ENCODE assay signal across 2 cellular contexts in the genomic region with DNA sequence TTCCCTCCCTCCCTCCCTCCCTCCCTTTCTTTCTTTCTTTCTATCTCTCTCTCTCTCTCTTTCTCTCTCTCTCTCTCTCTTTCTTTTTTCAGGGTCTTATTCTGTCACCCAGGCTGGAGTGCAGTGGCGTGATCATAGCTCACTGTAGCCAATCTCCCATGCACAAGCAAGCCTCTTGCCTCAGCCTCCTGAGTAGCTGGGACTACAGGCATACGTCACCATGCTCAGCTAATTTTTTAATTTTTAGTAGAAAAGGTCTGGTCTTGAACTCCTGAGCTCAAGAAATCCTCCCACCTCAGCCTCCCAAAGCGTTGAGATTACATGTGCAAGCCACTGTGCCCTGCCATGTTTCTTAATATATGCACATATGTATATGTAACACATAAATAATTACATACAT.
TF ChIP-seq lines count a peak whose summit lies in the region.

No MANE protein-coding gene starts in this region.

TF ChIP-seq in A549, 52 proteins besides CTCF, POLR2A, EP300 and RAD21:
- TF ChIP-seq JUN (IDR thresholded peaks at IDR 0.05) (no peak), HOXB13 (CRISPR knock-in tag; IDR thresholded peaks at IDR 0.05; ENCODE audit: low read depth) (no peak), MYC (IDR thresholded peaks at IDR 0.05; ENCODE audit: borderline replicate concordance, low read length) (no peak), POLR2AphosphoS2 (conservative IDR thresholded peaks at IDR 0.05; ENCODE audit: low read length) (no peak), HMGXB4 (CRISPR knock-in tag; IDR thresholded peaks at IDR 0.05; ENCODE audit: borderline replicate concordance) (no peak), RFX5 (IDR thresholded peaks at IDR 0.05) (no peak), USF2 (IDR thresholded peaks at IDR 0.05) (no peak)
- TF ChIP-seq, protein P1, sequence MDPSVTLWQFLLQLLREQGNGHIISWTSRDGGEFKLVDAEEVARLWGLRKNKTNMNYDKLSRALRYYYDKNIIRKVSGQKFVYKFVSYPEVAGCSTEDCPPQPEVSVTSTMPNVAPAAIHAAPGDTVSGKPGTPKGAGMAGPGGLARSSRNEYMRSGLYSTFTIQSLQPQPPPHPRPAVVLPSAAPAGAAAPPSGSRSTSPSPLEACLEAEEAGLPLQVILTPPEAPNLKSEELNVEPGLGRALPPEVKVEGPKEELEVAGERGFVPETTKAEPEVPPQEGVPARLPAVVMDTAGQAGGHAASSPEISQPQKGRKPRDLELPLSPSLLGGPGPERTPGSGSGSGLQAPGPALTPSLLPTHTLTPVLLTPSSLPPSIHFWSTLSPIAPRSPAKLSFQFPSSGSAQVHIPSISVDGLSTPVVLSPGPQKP (IDR thresholded peaks at IDR 0.05; ENCODE audit: low read depth, low read length) = no peak

TF ChIP-seq in IMR-90, 13 proteins besides CTCF, POLR2A, EP300 and RAD21:
- no peak for TF ChIP-seq MAFK (IDR thresholded peaks at IDR 0.05; ENCODE audit: low read depth, low read length)
